8 cellular contexts compared by ENCODE assay signal in the genomic region with DNA sequence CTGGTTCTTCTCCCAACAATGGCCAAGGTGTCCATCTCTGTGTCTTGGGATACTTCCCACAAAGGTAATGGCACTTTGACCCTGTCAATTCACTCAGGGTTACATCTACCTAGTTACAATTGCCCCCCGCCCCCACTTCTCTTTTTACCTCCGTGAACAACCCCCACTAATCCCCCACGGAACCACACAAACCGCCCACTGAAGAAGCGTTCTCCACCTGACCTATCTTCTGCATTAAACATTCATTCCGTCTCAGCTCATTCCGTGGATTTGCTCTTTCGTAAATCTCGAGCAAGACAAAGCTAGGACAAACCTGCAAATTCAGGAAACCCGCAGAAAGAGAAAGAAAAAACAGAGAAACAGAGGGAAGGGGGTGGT. TPM values are rescaled to one million over a fixed set of nuclear protein-coding genes. Genes with fewer than 3 reads are reported as not detected.
DNase-seq lines count a peak whose midpoint lies in the region; ATAC-seq and TF ChIP-seq lines count a peak whose summit lies in the region.

No MANE protein-coding gene starts in this region.

- peak overlapping the region; percentile 40 for H3K27ac ChIP-seq in RWPE2 (ENCODE audit: poor library complexity, severe bottlenecking)
- H3K27ac ChIP-seq in spleen: peak overlapping the region; percentile 83 to 96 (median 94)

- peak overlapping the region; percentile 83 for H3K4me3 ChIP-seq in HAP-1
- peak overlapping the region; percentile 85 for H3K4me3 ChIP-seq in RWPE2 (ENCODE audit: severe bottlenecking)
- H3K4me3 ChIP-seq in foreskin fibroblast (ENCODE audit: low read depth in 1 of 2, low read length in 2 of 2): peak overlapping the region; percentile 91 to 97
- peak overlapping the region; percentile 76 to 93 (median 86) for H3K4me3 ChIP-seq in spleen

- no peak for TF ChIP-seq CTCF in RWPE2 (IDR thresholded peaks at IDR 0.05; ENCODE audit: poor library complexity, severe bottlenecking)
- no peak for TF ChIP-seq CTCF in foreskin fibroblast (IDR thresholded peaks at IDR 0.05; ENCODE audit: low read depth, low read length)
- no peak for TF ChIP-seq CTCF in spleen (IDR thresholded peaks at IDR 0.05 in 8 of 11, conservative IDR thresholded peaks at IDR 0.05 in 3 of 11)

- CTCF ChIA-PET in HEK293T (lab: Yijun Ruan, JAX): no interaction called here

- intact Hi-C loops in spleen (cut with DNase I; ENCODE audit: low total_unique reads): no loop called here

- POLR2A ChIA-PET in HEK293T (lab: Yijun Ruan, JAX): interaction anchor here (0.8 to 2.1 kb wide), 7 partner anchors 8 to 318 kb away, joined by 3 to 10 read pairs (median 4); a partner anchor contains a TSS

- no peak for ATAC-seq in RWPE2 (ENCODE audit: low read depth)
- ATAC-seq in activated CD4-positive, CD25-positive, alpha-beta regulatory T cell treated with anti-CD3 and anti-CD28 coated beads, Interleukin-2, amount 50 U/mL, for 24 hours: no peak
- no peak for ATAC-seq in HG03135 (IDR thresholded peaks at IDR 0.05; ENCODE audit: unreplicated experiment)

- H3K9me3 ChIP-seq in HAP-1 (no peaks in the 10 kb centered on the region), RWPE2 (ENCODE audit: severe bottlenecking) (no peaks in the 10 kb centered on the region), spleen (no peaks in the 10 kb centered on the region)

- no peaks in the 10 kb centered on the region for H3K36me3 ChIP-seq in HAP-1 (replicated peaks)
- H3K36me3 ChIP-seq in RWPE2 (ENCODE audit: low read depth): no peaks in the 10 kb centered on the region
- H3K36me3 ChIP-seq in spleen: no peaks in the 10 kb centered on the region

- DNase-seq in HAP-1 (ENCODE audit: low spot score in 2 of 2): no peak
- no peak for DNase-seq in RWPE2 (ENCODE audit: low spot score)
- DNase-seq in foreskin fibroblast: no peak
- peak; percentile 53 for DNase-seq in spleen
- DNase-seq in NCI-H2107 (lab: John Stamatoyannopoulos, UW): no peak
- no peak for DNase-seq in HEK293T (ENCODE audit: extremely low spot score)

- in situ Hi-C loops in HAP-1 (cut with MboI; ENCODE audit: low sequenced_read_pairs): no loop called here

- H3K27me3 ChIP-seq in HAP-1 (ENCODE audit: low read depth): no peaks in the 10 kb centered on the region
- H3K27me3 ChIP-seq in RWPE2 (ENCODE audit: insufficient read depth, poor library complexity, severe bottlenecking): no peaks in the 10 kb centered on the region
- H3K27me3 ChIP-seq in spleen (replicated peaks in 1 of 7): no peaks in the 10 kb centered on the region

- WGBS in spleen, 5 donors: 0 to 1% (median 0%) methylated on average over 10 of the region's 10 CpGs

- no peak for TF ChIP-seq POLR2A in spleen (IDR thresholded peaks at IDR 0.05)

- H3K4me1 ChIP-seq in HAP-1 (peaks cover 53% of the 10 kb centered on the region), RWPE2 (ENCODE audit: insufficient read depth, poor library complexity, severe bottlenecking) (peaks cover 61% of the 10 kb centered on the region), spleen (peaks cover 25 to 84% (median 74%) of the 10 kb centered on the region in 6 donors)

TF ChIP-seq in HEK293T, 16 proteins besides CTCF, POLR2A, EP300 and RAD21:
- TF ChIP-seq HDGF (IDR thresholded peaks at IDR 0.05; ENCODE audit: borderline replicate concordance): no peak

RNA-seq across cellular contexts. Expression of a gene that starts 0.7 kb away (rescaled TPM):
- total RNA-seq in spleen: 100 to 1,000 TPM in 2 of 7 donors, 10 to 100 TPM in 5; 84.2 to 111 (median 93.1) TPM
- polyA plus RNA-seq in spleen: 10 to 100 TPM; 19.9 to 22.8 (median 21.9) TPM

RNA-seq across cellular contexts. Expression of a gene that starts 40.3 kb away (rescaled TPM):
- 100 to 1,000 TPM; 158 to 387 (median 185) TPM for total RNA-seq in spleen
- polyA plus RNA-seq in spleen: 100 to 1,000 TPM; 199 to 535 (median 248) TPM
